In genomic region chr2:137525644-137526190, GRCh38 we compare ENCODE assay signal across 13 cellular contexts.
"Had no signal": no experiment of that assay in that cellular context is flagged by ENCODE, and none has a peak within 500 bp of the region (broad histone marks: within the 10 kb centered on the region; RNA-seq: fewer than 3 reads in every experiment).

No MANE protein-coding gene starts in this region.

- ATAC-seq: activated CD8-positive, alpha-beta T cell treated with anti-CD3 and anti-CD28 coated beads, Interleukin-2, amount 10 ng/mL, durations not matched to agents 7 days and 5 days; heart right ventricle had no signal

- H3K36me3 ChIP-seq: heart right ventricle, left ventricle myocardium inferior, ovary, transverse colon had no signal

- H3K4me1 ChIP-seq: heart right ventricle, left ventricle myocardium inferior, transverse colon had no signal

- H3K4me3 ChIP-seq: heart right ventricle, left ventricle myocardium inferior, ovary, transverse colon had no signal

- DNase-seq: activated CD8-positive, alpha-beta memory T cell treated with anti-CD3 and anti-CD28 coated beads, Interleukin-2, amount 50 U/mL, for 48 hours; activated CD8-positive, alpha-beta T cell treated with anti-CD3 and anti-CD28 coated beads, Interleukin-2, amount 10 ng/mL, durations not matched to agents 7 days and 5 days; activated naive CD4-positive, alpha-beta T cell; foreskin melanocyte; heart right ventricle; islet precursor cell; left ventricle myocardium inferior; ovary; stimulated activated CD4-positive, alpha-beta T cell treated with anti-CD3 and anti-CD28 coated beads, Interleukin-12 subunit alpha, Interleukin-12 subunit beta, amount 100 ng/mL, for 4 hours; stimulated activated naive CD4-positive, alpha-beta T cell; substantia nigra; transverse colon had no signal

- H3K27ac ChIP-seq: heart right ventricle, left ventricle myocardium inferior, ovary, transverse colon had no signal

- H3K9me3 Mint-ChIP-seq: neural crest cell had no signal

- H3K27ac Mint-ChIP-seq: activated CD8-positive, alpha-beta T cell treated with anti-CD3 and anti-CD28 coated beads, Interleukin-2, amount 10 ng/mL, durations not matched to agents 7 days and 5 days had no signal

- H3K4me3 Mint-ChIP-seq: activated CD8-positive, alpha-beta T cell treated with anti-CD3 and anti-CD28 coated beads, Interleukin-2, amount 10 ng/mL, durations not matched to agents 7 days and 5 days; neural crest cell had no signal

- H3K9me3 ChIP-seq: heart right ventricle, left ventricle myocardium inferior, ovary, transverse colon had no signal

- H3K27me3 ChIP-seq: heart right ventricle, ovary, transverse colon had no signal
